ENCODE assay signal across 19 cellular contexts in the genomic region with DNA sequence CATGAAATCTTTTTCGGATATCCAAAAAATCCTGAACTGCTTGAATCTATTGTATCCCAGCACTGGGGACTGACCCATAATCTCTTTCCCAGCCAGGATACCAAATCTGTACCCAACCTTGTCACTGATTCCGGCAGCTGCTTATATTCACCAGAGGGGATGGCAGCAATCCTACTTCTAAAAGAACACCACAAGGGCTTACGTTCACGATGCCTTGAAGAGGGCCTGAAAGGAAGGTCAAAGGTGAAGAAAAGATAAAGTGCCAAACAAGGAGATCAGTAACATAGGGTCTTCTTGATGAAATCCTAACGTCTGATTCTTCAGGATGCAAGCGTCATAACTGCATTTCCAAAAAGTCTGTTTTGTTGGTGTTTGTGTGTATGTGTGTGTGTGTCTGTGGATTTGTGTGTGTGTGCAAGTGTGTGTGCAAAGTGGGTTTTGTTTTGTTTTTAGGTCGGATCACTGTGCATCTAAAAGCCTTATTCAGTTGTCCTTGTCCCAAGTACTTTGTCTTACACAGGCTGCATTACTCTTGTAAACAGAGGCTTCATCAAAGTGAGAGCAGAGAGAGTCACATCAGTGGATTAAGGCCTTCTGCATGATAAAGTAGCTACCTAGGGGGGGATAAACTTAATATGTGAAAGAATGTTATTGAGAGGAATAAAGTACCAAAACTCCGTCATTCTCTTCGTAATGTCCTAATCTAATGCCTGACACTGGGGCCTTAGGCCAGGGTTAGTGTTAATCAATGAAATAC.
A peak's percentile ranks its signal among the peaks of the same experiment; 100 is the strongest.
DNase-seq lines count a peak whose midpoint lies in the region; ATAC-seq and TF ChIP-seq lines count a peak whose summit lies in the region.
"Had no signal": no experiment of that assay in that cellular context is flagged by ENCODE, and none has a peak within 500 bp of the region (broad histone marks: within the 10 kb centered on the region; RNA-seq: fewer than 3 reads in every experiment).

No MANE protein-coding gene starts in this region.

- H4K20me1 ChIP-seq in GM23338 (replicated peaks; ENCODE audit: insufficient read depth) = no peaks in the 10 kb centered on the region

- H3K9me3 Mint-ChIP-seq in GM23338 (no peaks in the 10 kb centered on the region), WTC11 (no peaks in the 10 kb centered on the region), glutamatergic neuron (ENCODE audit: unreplicated experiment) (peaks cover 3% of the 10 kb centered on the region)
- H3K9me3 Mint-ChIP-seq: CD4-positive, CD25-positive, alpha-beta regulatory T cell; CD8-positive, alpha-beta memory T cell; H9; IgD-negative memory B cell had no signal

- H3K4me1 Mint-ChIP-seq in GM23338 (peaks cover 30% of the 10 kb centered on the region), WTC11 (peaks cover 28% of the 10 kb centered on the region), glutamatergic neuron (ENCODE audit: low read depth, unreplicated experiment) (peaks cover 19% of the 10 kb centered on the region)
- H3K4me1 Mint-ChIP-seq: CD4-positive, CD25-positive, alpha-beta regulatory T cell; CD8-positive, alpha-beta memory T cell; IgD-negative memory B cell had no signal

- POLR2A ChIA-PET in WTC11 (lab: Charles Lee) = interaction anchor here (0.5 kb wide), 1 partner anchor 1606 kb away, joined by 3 read pairs; no protein-coding TSS in a partner anchor

- H3K27me3 Mint-ChIP-seq in GM23338 (ENCODE audit: insufficient read depth, low read depth, poor library complexity) = no peaks in the 10 kb centered on the region
- H3K27me3 Mint-ChIP-seq in WTC11 (ENCODE audit: low read depth) = no peaks in the 10 kb centered on the region; the same call in 1 of the 2 replicates
- H3K27me3 Mint-ChIP-seq in glutamatergic neuron (ENCODE audit: unreplicated experiment) = peaks cover 2% of the 10 kb centered on the region
- H3K27me3 Mint-ChIP-seq: IgD-negative memory B cell had no signal

- H3K4me3 Mint-ChIP-seq in GM23338 = no peak overlapping the region
- H3K4me3 Mint-ChIP-seq in WTC11 = no peak overlapping the region
- H3K4me3 Mint-ChIP-seq in glutamatergic neuron (ENCODE audit: unreplicated experiment) = no peak overlapping the region
- H3K4me3 Mint-ChIP-seq: CD4-positive, CD25-positive, alpha-beta regulatory T cell; CD8-positive, alpha-beta memory T cell; H9; IgD-negative memory B cell had no signal

- CTCF ChIA-PET in WTC11 (lab: Charles Lee) = interaction anchor here (0.8 to 1.0 kb wide), 2 partner anchors 13 to 103 kb away, joined by 3 read pairs; no protein-coding TSS in a partner anchor

- H3K27me3 ChIP-seq in GM23338 (ENCODE audit: insufficient read depth) = no peaks in the 10 kb centered on the region
- H3K27me3 ChIP-seq: BE2C had no signal

- peaks cover 15% of the 10 kb centered on the region for H3K4me1 ChIP-seq in GM23338 (ENCODE audit: insufficient read depth)
- H3K4me1 ChIP-seq: BE2C had no signal

- no peaks in the 10 kb centered on the region for H3K79me2 ChIP-seq in GM23338 (replicated peaks; ENCODE audit: insufficient read depth)

- no peaks in the 10 kb centered on the region for H3K9me2 ChIP-seq in GM23338 (ENCODE audit: insufficient read depth)

- no peak overlapping the region for H3K4me3 ChIP-seq in GM23338

- H3K36me3 Mint-ChIP-seq in GM23338 (ENCODE audit: low read depth) = no peaks in the 10 kb centered on the region
- H3K36me3 Mint-ChIP-seq in WTC11 = no peaks in the 10 kb centered on the region
- no peaks in the 10 kb centered on the region for H3K36me3 Mint-ChIP-seq in glutamatergic neuron (ENCODE audit: unreplicated experiment)
- H3K36me3 Mint-ChIP-seq: CD4-positive, CD25-positive, alpha-beta regulatory T cell; CD8-positive, alpha-beta memory T cell; IgD-negative memory B cell had no signal

- no peaks in the 10 kb centered on the region for H3F3A ChIP-seq in GM23338 (replicated peaks; ENCODE audit: low read depth)

- no peak overlapping the region for H3K27ac ChIP-seq in GM23338 (ENCODE audit: low read depth)

- H3K36me3 ChIP-seq in GM23338 (ENCODE audit: insufficient read depth) = no peaks in the 10 kb centered on the region
- H3K36me3 ChIP-seq: BE2C had no signal

- no peak overlapping the region for H2AFZ ChIP-seq in GM23338

- H3K4me2 ChIP-seq in GM23338 = no peak overlapping the region

- H3K27ac Mint-ChIP-seq in GM23338 = no peak overlapping the region
- no peak overlapping the region for H3K27ac Mint-ChIP-seq in WTC11
- H3K27ac Mint-ChIP-seq in glutamatergic neuron (ENCODE audit: unreplicated experiment) = peak overlapping the region; percentile 43
- H3K27ac Mint-ChIP-seq: CD4-positive, CD25-positive, alpha-beta regulatory T cell; CD8-positive, alpha-beta memory T cell; IgD-negative memory B cell had no signal

- TF ChIP-seq CTCF in GM23338 (conservative IDR thresholded peaks at IDR 0.05; ENCODE audit: low read depth in 2 of 2) (no peak), WTC11 (IDR thresholded peaks at IDR 0.05) (no peak), glutamatergic neuron (IDR thresholded peaks at IDR 0.05; ENCODE audit: partially characterized antibody, unreplicated experiment) (no peak)

- ATAC-seq in GM23338 = peak; percentile 67
- ATAC-seq in WTC11 = peak; percentile 41; the same call in 1 of the 2 replicates
- no peak for ATAC-seq in GM18870 (IDR thresholded peaks at IDR 0.05; ENCODE audit: unreplicated experiment)
- ATAC-seq: HepG2 had no signal

- DNase-seq in GM23338 (ENCODE audit: low spot score) = no peak
- DNase-seq in WTC11 (ENCODE audit: low spot score) = no peak
- DNase-seq in glutamatergic neuron = no peak
- no peak for DNase-seq in dedifferentiated amniotic fluid mesenchymal stem cell (ENCODE audit: extremely low spot score)
- DNase-seq in DMS153 treated with DMSO at 0.1 percent for 48 hours (lab: John Stamatoyannopoulos, UW; ENCODE audit: unreplicated experiment) = no peak
- DNase-seq: ACHN; BE2C; C1 segment of cervical spinal cord; CD4-positive, CD25-positive, alpha-beta regulatory T cell; CD8-positive, alpha-beta memory T cell; COR-L47; DMS 273 treated with DMSO at 0.1 percent for 48 hours; GDM1; GOT3; H9; KBM-7 had no signal

TF ChIP-seq in GM23338, 12 proteins besides CTCF, POLR2A, EP300 and RAD21 (continues in another document):
- TF ChIP-seq EZH2phosphoT487 (IDR thresholded peaks at IDR 0.05; ENCODE audit: unreplicated experiment) (no peak), EZH2 (IDR thresholded peaks at IDR 0.05; ENCODE audit: low read depth, unreplicated experiment) (no peak)
- TF ChIP-seq, protein P1, sequence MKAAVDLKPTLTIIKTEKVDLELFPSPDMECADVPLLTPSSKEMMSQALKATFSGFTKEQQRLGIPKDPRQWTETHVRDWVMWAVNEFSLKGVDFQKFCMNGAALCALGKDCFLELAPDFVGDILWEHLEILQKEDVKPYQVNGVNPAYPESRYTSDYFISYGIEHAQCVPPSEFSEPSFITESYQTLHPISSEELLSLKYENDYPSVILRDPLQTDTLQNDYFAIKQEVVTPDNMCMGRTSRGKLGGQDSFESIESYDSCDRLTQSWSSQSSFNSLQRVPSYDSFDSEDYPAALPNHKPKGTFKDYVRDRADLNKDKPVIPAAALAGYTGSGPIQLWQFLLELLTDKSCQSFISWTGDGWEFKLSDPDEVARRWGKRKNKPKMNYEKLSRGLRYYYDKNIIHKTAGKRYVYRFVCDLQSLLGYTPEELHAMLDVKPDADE (IDR thresholded peaks at IDR 0.05) = no peak

TF ChIP-seq in WTC11, 78 proteins besides CTCF, POLR2A, EP300 and RAD21:
- TF ChIP-seq, protein P2, sequence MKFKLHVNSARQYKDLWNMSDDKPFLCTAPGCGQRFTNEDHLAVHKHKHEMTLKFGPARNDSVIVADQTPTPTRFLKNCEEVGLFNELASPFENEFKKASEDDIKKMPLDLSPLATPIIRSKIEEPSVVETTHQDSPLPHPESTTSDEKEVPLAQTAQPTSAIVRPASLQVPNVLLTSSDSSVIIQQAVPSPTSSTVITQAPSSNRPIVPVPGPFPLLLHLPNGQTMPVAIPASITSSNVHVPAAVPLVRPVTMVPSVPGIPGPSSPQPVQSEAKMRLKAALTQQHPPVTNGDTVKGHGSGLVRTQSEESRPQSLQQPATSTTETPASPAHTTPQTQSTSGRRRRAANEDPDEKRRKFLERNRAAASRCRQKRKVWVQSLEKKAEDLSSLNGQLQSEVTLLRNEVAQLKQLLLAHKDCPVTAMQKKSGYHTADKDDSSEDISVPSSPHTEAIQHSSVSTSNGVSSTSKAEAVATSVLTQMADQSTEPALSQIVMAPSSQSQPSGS (CRISPR knock-in tag; IDR thresholded peaks at IDR 0.05; ENCODE audit: borderline replicate concordance, low read depth) = no peak
- TF ChIP-seq, protein P3, sequence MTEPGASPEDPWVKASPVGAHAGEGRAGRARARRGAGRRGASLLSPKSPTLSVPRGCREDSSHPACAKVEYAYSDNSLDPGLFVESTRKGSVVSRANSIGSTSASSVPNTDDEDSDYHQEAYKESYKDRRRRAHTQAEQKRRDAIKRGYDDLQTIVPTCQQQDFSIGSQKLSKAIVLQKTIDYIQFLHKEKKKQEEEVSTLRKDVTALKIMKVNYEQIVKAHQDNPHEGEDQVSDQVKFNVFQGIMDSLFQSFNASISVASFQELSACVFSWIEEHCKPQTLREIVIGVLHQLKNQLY (CRISPR knock-in tag; IDR thresholded peaks at IDR 0.05) = no peak
- no peak for TF ChIP-seq GTF2I (CRISPR knock-in tag; conservative IDR thresholded peaks at IDR 0.05)
- no peak for TF ChIP-seq NFATC4 (CRISPR knock-in tag; IDR thresholded peaks at IDR 0.05)
- TF ChIP-seq, protein P4, sequence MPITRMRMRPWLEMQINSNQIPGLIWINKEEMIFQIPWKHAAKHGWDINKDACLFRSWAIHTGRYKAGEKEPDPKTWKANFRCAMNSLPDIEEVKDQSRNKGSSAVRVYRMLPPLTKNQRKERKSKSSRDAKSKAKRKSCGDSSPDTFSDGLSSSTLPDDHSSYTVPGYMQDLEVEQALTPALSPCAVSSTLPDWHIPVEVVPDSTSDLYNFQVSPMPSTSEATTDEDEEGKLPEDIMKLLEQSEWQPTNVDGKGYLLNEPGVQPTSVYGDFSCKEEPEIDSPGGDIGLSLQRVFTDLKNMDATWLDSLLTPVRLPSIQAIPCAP (CRISPR knock-in tag; IDR thresholded peaks at IDR 0.05) = no peak
